Comparison of ENCODE assay signal across 19 cellular contexts in the genomic region with DNA sequence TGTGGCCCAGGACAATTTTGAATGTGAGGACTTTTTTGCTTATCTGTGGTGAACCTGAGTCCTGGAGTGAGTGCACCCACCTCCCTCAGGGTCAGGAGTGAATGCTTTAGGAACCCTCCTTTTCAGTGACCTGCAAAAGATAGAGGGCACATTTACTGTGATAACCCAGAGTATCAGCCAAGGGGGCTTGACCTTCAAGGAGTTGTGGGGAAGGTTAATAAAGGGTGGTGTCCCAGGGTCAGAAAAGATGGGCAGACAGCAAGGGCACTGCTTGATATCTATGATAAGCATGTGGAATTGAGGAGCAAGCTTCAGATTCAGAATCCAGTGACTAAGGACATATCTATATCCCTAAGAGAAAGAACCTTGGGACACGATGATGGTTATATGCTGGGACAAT. TPM values are rescaled to one million over a fixed set of nuclear protein-coding genes. Genes with fewer than 3 reads are reported as not detected.
A peak's percentile ranks its signal among the peaks of the same experiment; 100 is the strongest.
DNase-seq lines count a peak whose midpoint lies in the region; ATAC-seq lines count a peak whose summit lies in the region.
"Had no signal": no experiment of that assay in that cellular context is flagged by ENCODE, and none has a peak within 500 bp of the region (broad histone marks: within the 10 kb centered on the region; RNA-seq: fewer than 3 reads in every experiment).

No MANE protein-coding gene starts in this region.

- H3K27ac ChIP-seq in neuronal stem cell (replicated peaks; ENCODE audit: low read length) = no peak overlapping the region
- H3K27ac ChIP-seq: foreskin keratinocyte had no signal

- no peaks in the 10 kb centered on the region for H3K9me3 Mint-ChIP-seq in T-cell
- no peaks in the 10 kb centered on the region for H3K9me3 Mint-ChIP-seq in activated naive CD8-positive, alpha-beta T cell (ENCODE audit: low read depth)
- H3K9me3 Mint-ChIP-seq: HFFc6 had no signal

- H3K27me3 ChIP-seq in neuronal stem cell (ENCODE audit: control insufficient read depth in 3 of 3, insufficient read depth in 3 of 3, low read depth in 1 of 3, low read length in 3 of 3) = peaks cover 0 to 11% (median 0%) of the 10 kb centered on the region in 3 experiments
- H3K27me3 ChIP-seq: foreskin keratinocyte had no signal

- H3K18ac ChIP-seq in neuronal stem cell (ENCODE audit: low read length) = no peak overlapping the region

- H2AK5ac ChIP-seq in neuronal stem cell (ENCODE audit: low read depth, low read length) = no peak overlapping the region

- WGBS in neuronal stem cell (ENCODE audit: extremely low coverage in 2 of 2, insufficient read length in 2 of 2, insufficient replicate concordance in 1 of 2), 2 donors = no CpG with 5 or more reads among the region's 1 CpG

- H3K27me3 Mint-ChIP-seq in T-cell = no peaks in the 10 kb centered on the region
- no peaks in the 10 kb centered on the region for H3K27me3 Mint-ChIP-seq in activated naive CD8-positive, alpha-beta T cell

- no peak for ATAC-seq in T-cell (replicated peaks in 1 of 4)
- ATAC-seq in HG02571 (IDR thresholded peaks at IDR 0.05; ENCODE audit: unreplicated experiment) = no peak
- ATAC-seq: foreskin keratinocyte had no signal

- H3K36me3 Mint-ChIP-seq in T-cell = peaks cover 58% of the 10 kb centered on the region
- H3K36me3 Mint-ChIP-seq in activated naive CD8-positive, alpha-beta T cell = peaks cover 32% of the 10 kb centered on the region

- H2BK12ac ChIP-seq in neuronal stem cell (ENCODE audit: low read length) = no peak overlapping the region

- H3K4me1 ChIP-seq in neuronal stem cell (ENCODE audit: control insufficient read depth in 2 of 2, insufficient read depth in 1 of 2, low read depth in 1 of 2, low read length in 2 of 2) = no peaks in the 10 kb centered on the region
- H3K4me1 ChIP-seq: foreskin keratinocyte had no signal

- H2BK5ac ChIP-seq in neuronal stem cell (ENCODE audit: low read length) = no peak overlapping the region

- H4K91ac ChIP-seq in neuronal stem cell (ENCODE audit: low read depth, low read length, poor library complexity) = no peak overlapping the region

- POLR2A ChIA-PET in T-cell (lab: Charles Lee) = interaction anchor here in 1 of 2 donors (0.7 kb wide), 1 partner anchor 15 kb away, joined by 14 read pairs; no protein-coding TSS in a partner anchor

- H4K8ac ChIP-seq in neuronal stem cell (ENCODE audit: low read depth, low read length) = no peak overlapping the region

- H2BK120ac ChIP-seq in neuronal stem cell (ENCODE audit: low read depth, low read length) = no peak overlapping the region

- H3K4me3 Mint-ChIP-seq in T-cell = peak overlapping the region; percentile 97 to 99 (median 97)
- peak overlapping the region; percentile 96 for H3K4me3 Mint-ChIP-seq in activated naive CD8-positive, alpha-beta T cell
- H3K4me3 Mint-ChIP-seq: HFFc6 had no signal

- H3K4me2 ChIP-seq in neuronal stem cell (ENCODE audit: insufficient read depth, low read length, poor library complexity, severe bottlenecking) = no peak overlapping the region

- H3K9ac ChIP-seq in neuronal stem cell (ENCODE audit: low read depth, low read length, poor library complexity) = no peak overlapping the region

- H3K27ac Mint-ChIP-seq in T-cell = peak overlapping the region; percentile 72 to 86
- peak overlapping the region; percentile 100 for H3K27ac Mint-ChIP-seq in activated naive CD8-positive, alpha-beta T cell
- H3K27ac Mint-ChIP-seq: HFFc6 had no signal

- peaks cover 0 to 8% of the 10 kb centered on the region in 2 donors for H3K36me3 ChIP-seq in neuronal stem cell (replicated peaks in 1 of 2; ENCODE audit: control insufficient read depth in 2 of 2, insufficient read depth in 2 of 2, low read length in 2 of 2)

- H3K4me3 ChIP-seq in neuronal stem cell (ENCODE audit: low read length in 2 of 2) = no peak overlapping the region
- H3K4me3 ChIP-seq: lung had no signal

- peaks cover 3% of the 10 kb centered on the region for H3K79me1 ChIP-seq in neuronal stem cell (ENCODE audit: low read depth, low read length)

- no peak overlapping the region for H2BK15ac ChIP-seq in neuronal stem cell (ENCODE audit: low read length)

- peaks cover 44 to 80% (median 56%) of the 10 kb centered on the region in 3 donors for H3K4me1 Mint-ChIP-seq in T-cell
- H3K4me1 Mint-ChIP-seq in activated naive CD8-positive, alpha-beta T cell (ENCODE audit: low read depth) = peaks cover 59% of the 10 kb centered on the region

- H2AFZ ChIP-seq in neuronal stem cell (ENCODE audit: low read length) = no peak overlapping the region

- no peak overlapping the region for H3K4ac ChIP-seq in neuronal stem cell (ENCODE audit: low read length)

- CTCF ChIA-PET in T-cell (lab: Charles Lee) = no interaction called here

- no peak overlapping the region for H3K23ac ChIP-seq in neuronal stem cell (ENCODE audit: low read depth, low read length, poor library complexity)

- DNase-seq in activated T-cell treated with anti-CD3 and anti-CD28 coated beads for 1 hour (ENCODE audit: low read depth) = peak; percentile 2
- no peak for DNase-seq in activated T-cell treated with anti-CD3 and anti-CD28 coated beads for 4 hours
- peak in 3 of 34 experiments; percentile 15 to 28 (median 25) for DNase-seq in T-cell
- peak; percentile 30 for DNase-seq in stimulated activated CD8-positive, alpha-beta memory T cell treated with anti-CD3 and anti-CD28 coated beads, Interleukin-4, amount 100 ng/mL, for 48 hours
- no peak for DNase-seq in neuronal stem cell (ENCODE audit: low spot score)
- DNase-seq in NCI-H146 (lab: John Stamatoyannopoulos, UW) = no peak
- DNase-seq: aorta; central memory CD4-positive, alpha-beta T cell; DND-41; foreskin keratinocyte; HFFc6; hypothalamus; NCI-H1930; NCI-H446 treated with DMSO at 0.1 percent for 48 hours; small intestine; stimulated activated CD4-positive, alpha-beta T cell treated with anti-CD3 and anti-CD28 coated beads, Interleukin-4, amount 100 ng/mL, for 4 hours had no signal

- H3K9me3 ChIP-seq in neuronal stem cell (replicated peaks in 1 of 2; ENCODE audit: control insufficient read depth in 2 of 2, insufficient read depth in 1 of 2, low read depth in 1 of 2, low read length in 2 of 2) = no peaks in the 10 kb centered on the region

- no peak overlapping the region for H3K14ac ChIP-seq in neuronal stem cell (ENCODE audit: low read length)

RNA-seq across cellular contexts. Expression of a gene that starts 4.5 kb away (rescaled TPM):
- total RNA-seq in T-cell = 1,000 to 10,000 TPM; 1,578 to 2,596 (median 2,172) TPM
- 143 TPM for polyA plus RNA-seq in neuronal stem cell (2013, experiment 1 of 2)
- polyA plus RNA-seq in neuronal stem cell (2013, experiment 2 of 2) = 141 TPM

Comparison
In these comparisons a context has a peak if more than half of its experiments do, and no peak if none do; other contexts are left out.
1. DNase-seq: peak in activated T-cell treated with anti-CD3 and anti-CD28 coated beads for 1 hour (single experiment) and stimulated activated CD8-positive, alpha-beta memory T cell treated with anti-CD3 and anti-CD28 coated beads, Interleukin-4, amount 100 ng/mL, for 48 hours (single experiment); none in activated T-cell treated with anti-CD3 and anti-CD28 coated beads for 4 hours (single experiment), neuronal stem cell (single experiment) and NCI-H146 (single experiment).